ENCODE assay signal across 32 cellular contexts in the genomic region with DNA sequence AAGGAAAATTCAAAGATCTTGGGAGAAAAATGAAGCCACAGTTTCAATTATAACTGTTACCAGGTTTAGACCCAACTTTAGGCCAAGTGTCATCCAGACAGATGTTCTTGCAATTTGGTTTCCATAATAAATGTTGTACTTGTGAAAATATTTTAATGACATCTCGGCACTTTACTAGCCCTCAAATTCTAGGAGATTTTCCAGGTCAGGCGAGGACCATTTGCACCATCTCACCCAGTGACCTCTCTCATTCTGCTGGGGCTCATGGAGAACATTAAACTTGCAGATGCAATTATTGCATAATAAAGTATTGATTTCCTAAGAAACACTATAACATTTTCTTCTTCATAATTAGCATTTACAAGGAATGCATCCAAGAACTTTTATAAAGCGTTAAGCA.
"Had no signal": no experiment of that assay in that cellular context is flagged by ENCODE, and none has a peak within 500 bp of the region (broad histone marks: within the 10 kb centered on the region; RNA-seq: fewer than 3 reads in every experiment).

No MANE protein-coding gene starts in this region.

- H3K4me3 Mint-ChIP-seq: activated CD4-positive, alpha-beta memory T cell treated with anti-CD3 and anti-CD28 coated beads, Interleukin-2, amount 10 ng/mL, durations not matched to agents 7 days and 5 days; activated CD4-positive, alpha-beta T cell treated with anti-CD3 and anti-CD28 coated beads for 36 hours; activated naive CD8-positive, alpha-beta T cell treated with anti-CD3 and anti-CD28 coated beads for 36 hours; activated T-cell treated with anti-CD3 and anti-CD28 coated beads, Interleukin-2, amount 50 U/mL, for 72 hours; activated T-helper 17 cell treated with anti-CD3 and anti-CD28 coated beads, Interleukin-2, amount 50 U/mL, for 72 hours had no signal

- ATAC-seq: activated CD4-positive, alpha-beta T cell treated with anti-CD3 and anti-CD28 coated beads for 36 hours; activated T-cell treated with anti-CD3 and anti-CD28 coated beads, Interleukin-2, amount 50 U/mL, for 72 hours; activated T-helper 17 cell treated with anti-CD3 and anti-CD28 coated beads, Interleukin-2, amount 50 U/mL, for 72 hours; Panc1 had no signal

- H3K27ac ChIP-seq: ascending aorta, cardiac muscle cell, SJCRH30, SK-N-MC, WERI-Rb-1 had no signal

- H3K9me3 ChIP-seq: ascending aorta, MG63, SJCRH30 had no signal

- H3K27me3 ChIP-seq: ascending aorta, cardiac muscle cell, MG63, SJCRH30 had no signal

- H3K27ac Mint-ChIP-seq: activated CD4-positive, alpha-beta memory T cell treated with anti-CD3 and anti-CD28 coated beads, Interleukin-2, amount 10 ng/mL, durations not matched to agents 7 days and 5 days; activated CD4-positive, alpha-beta T cell treated with anti-CD3 and anti-CD28 coated beads for 36 hours; activated naive CD8-positive, alpha-beta T cell treated with anti-CD3 and anti-CD28 coated beads for 36 hours; activated T-cell treated with anti-CD3 and anti-CD28 coated beads, Interleukin-2, amount 50 U/mL, for 72 hours; activated T-helper 17 cell treated with anti-CD3 and anti-CD28 coated beads, Interleukin-2, amount 50 U/mL, for 72 hours had no signal

- H3K36me3 Mint-ChIP-seq: activated naive CD8-positive, alpha-beta T cell treated with anti-CD3 and anti-CD28 coated beads for 36 hours had no signal

- H3K9me3 Mint-ChIP-seq: activated CD4-positive, alpha-beta memory T cell treated with anti-CD3 and anti-CD28 coated beads, Interleukin-2, amount 10 ng/mL, durations not matched to agents 7 days and 5 days; activated naive CD8-positive, alpha-beta T cell treated with anti-CD3 and anti-CD28 coated beads for 36 hours had no signal

- H3K4me1 ChIP-seq: ascending aorta, SJCRH30 had no signal

- H3K27me3 Mint-ChIP-seq: activated CD4-positive, alpha-beta memory T cell treated with anti-CD3 and anti-CD28 coated beads, Interleukin-2, amount 10 ng/mL, durations not matched to agents 7 days and 5 days; activated CD4-positive, alpha-beta T cell treated with anti-CD3 and anti-CD28 coated beads for 36 hours; activated naive CD8-positive, alpha-beta T cell treated with anti-CD3 and anti-CD28 coated beads for 36 hours; activated T-helper 17 cell treated with anti-CD3 and anti-CD28 coated beads, Interleukin-2, amount 50 U/mL, for 72 hours had no signal

- DNase-seq: activated CD4-positive, alpha-beta memory T cell treated with anti-CD3 and anti-CD28 coated beads, Interleukin-2, amount 10 ng/mL, durations not matched to agents 7 days and 5 days; activated CD4-positive, alpha-beta T cell treated with anti-CD3 and anti-CD28 coated beads for 36 hours; activated CD4-positive, alpha-beta T cell treated with anti-CD3 and anti-CD28 coated beads, Interleukin-2, amount 50 U/mL, for 1 hour; activated CD4-positive, CD25-positive, alpha-beta regulatory T cell; activated effector memory CD4-positive, alpha-beta T cell treated with anti-CD3 and anti-CD28 coated beads, Interleukin-2, amount 50 U/mL, for 16 hours; activated naive CD4-positive, alpha-beta T cell; activated naive CD4-positive, alpha-beta T cell treated with anti-CD3 and anti-CD28 coated beads, Interleukin-2, amount 50 U/mL, for 16 hours; activated naive CD8-positive, alpha-beta T cell treated with anti-CD3 and anti-CD28 coated beads for 36 hours; activated T-cell treated with anti-CD3 and anti-CD28 coated beads, Interleukin-2, amount 50 U/mL, for 1 hour; activated T-cell treated with anti-CD3 and anti-CD28 coated beads, Interleukin-2, amount 50 U/mL, for 72 hours; amygdala; Kasumi-1; KG1; MG63; NCI-H1048; NCI-H1105 treated with DMSO at 0.1 percent for 48 hours; NCI-H1436; NCI-H1694; NCI-H1930; NCI-H446 treated with DMSO at 0.1 percent for 48 hours; NCI-H524; NCI-H69; NCI-H82; SHP77; SJCRH30; T1000; WERI-Rb-1 had no signal

- H3K4me1 Mint-ChIP-seq: activated CD4-positive, alpha-beta memory T cell treated with anti-CD3 and anti-CD28 coated beads, Interleukin-2, amount 10 ng/mL, durations not matched to agents 7 days and 5 days; activated CD4-positive, alpha-beta T cell treated with anti-CD3 and anti-CD28 coated beads for 36 hours; activated naive CD8-positive, alpha-beta T cell treated with anti-CD3 and anti-CD28 coated beads for 36 hours; activated T-helper 17 cell treated with anti-CD3 and anti-CD28 coated beads, Interleukin-2, amount 50 U/mL, for 72 hours had no signal

- H3K36me3 ChIP-seq: ascending aorta, cardiac muscle cell, MG63, SJCRH30, WERI-Rb-1 had no signal

- H3K4me3 ChIP-seq: ascending aorta, cardiac muscle cell, MG63, SJCRH30, SK-N-MC had no signal
